1 cellular context compared by ENCODE assay signal in the genomic region with DNA sequence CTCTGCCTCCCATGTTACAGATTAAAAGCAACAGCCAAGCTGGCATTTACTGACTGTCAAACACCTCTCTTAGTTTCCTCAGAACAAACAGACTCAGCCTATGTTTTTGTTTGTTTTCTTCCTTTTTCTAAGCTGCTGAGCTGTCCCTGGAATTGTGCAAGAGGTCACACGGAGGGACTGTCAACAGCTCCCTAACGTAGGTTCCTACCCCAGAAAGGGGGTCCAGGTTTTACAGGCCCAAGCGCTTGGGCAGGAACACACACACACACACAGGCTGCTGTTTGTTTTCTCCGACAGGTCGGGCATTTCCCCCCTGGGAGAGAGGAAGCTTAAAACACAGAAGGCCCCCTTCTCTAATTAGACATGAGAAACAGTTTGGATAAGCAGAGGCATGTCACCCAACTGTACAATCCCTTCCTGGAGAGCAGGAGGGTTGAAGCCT.
TF ChIP-seq lines count a peak whose summit lies in the region.

No MANE protein-coding gene starts in this region.

TF ChIP-seq in HepG2, 621 proteins besides CTCF, POLR2A, EP300 and RAD21 (continued from another document and continues in another):
- TF ChIP-seq, protein P1, sequence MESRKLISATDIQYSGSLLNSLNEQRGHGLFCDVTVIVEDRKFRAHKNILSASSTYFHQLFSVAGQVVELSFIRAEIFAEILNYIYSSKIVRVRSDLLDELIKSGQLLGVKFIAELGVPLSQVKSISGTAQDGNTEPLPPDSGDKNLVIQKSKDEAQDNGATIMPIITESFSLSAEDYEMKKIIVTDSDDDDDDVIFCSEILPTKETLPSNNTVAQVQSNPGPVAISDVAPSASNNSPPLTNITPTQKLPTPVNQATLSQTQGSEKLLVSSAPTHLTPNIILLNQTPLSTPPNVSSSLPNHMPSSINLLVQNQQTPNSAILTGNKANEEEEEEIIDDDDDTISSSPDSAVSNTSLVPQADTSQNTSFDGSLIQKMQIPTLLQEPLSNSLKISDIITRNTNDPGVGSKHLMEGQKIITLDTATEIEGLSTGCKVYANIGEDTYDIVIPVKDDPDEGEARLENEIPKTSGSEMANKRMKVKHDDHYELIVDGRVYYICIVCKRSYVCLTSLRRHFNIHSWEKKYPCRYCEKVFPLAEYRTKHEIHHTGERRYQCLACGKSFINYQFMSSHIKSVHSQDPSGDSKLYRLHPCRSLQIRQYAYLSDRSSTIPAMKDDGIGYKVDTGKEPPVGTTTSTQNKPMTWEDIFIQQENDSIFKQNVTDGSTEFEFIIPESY (CRISPR knock-in tag; IDR thresholded peaks at IDR 0.05) = peak; percentile 71
- peak; percentile 95 for TF ChIP-seq IRF2 (CRISPR knock-in tag; IDR thresholded peaks at IDR 0.05)
- peak; percentile 53; the same call in 1 of the 2 replicates for TF ChIP-seq SNAPC4 (CRISPR knock-in tag; IDR thresholded peaks at IDR 0.05)
- TF ChIP-seq ZNF615 (CRISPR knock-in tag; IDR thresholded peaks at IDR 0.05; ENCODE audit: borderline replicate concordance) = 0 out of 2 replicates have a peak, but pooled peaks have one; percentile 44
- TF ChIP-seq KDM4B (CRISPR knock-in tag; IDR thresholded peaks at IDR 0.05) = peak; percentile 97
- TF ChIP-seq BRF2 (CRISPR knock-in tag; IDR thresholded peaks at IDR 0.05) = no peak
- 0 out of 2 replicates have a peak, but pooled peaks have one; percentile 49 for TF ChIP-seq ZNF563 (CRISPR knock-in tag; IDR thresholded peaks at IDR 0.05)
- TF ChIP-seq ZNF383 (CRISPR knock-in tag; IDR thresholded peaks at IDR 0.05; ENCODE audit: borderline replicate concordance) = no peak
- peak; percentile 96; the same call in 1 of the 2 replicates for TF ChIP-seq ERF (CRISPR knock-in tag; IDR thresholded peaks at IDR 0.05)
- no peak for TF ChIP-seq PCBP1 (IDR thresholded peaks at IDR 0.05; ENCODE audit: borderline replicate concordance, low read depth, low read length)
- TF ChIP-seq SYNCRIP (IDR thresholded peaks at IDR 0.05; ENCODE audit: insufficient read depth, low read depth, low read length) = no peak
- peak; percentile 96 for TF ChIP-seq HMG20A (CRISPR knock-in tag; IDR thresholded peaks at IDR 0.05; ENCODE audit: borderline replicate concordance)
- TF ChIP-seq ZNF720 (CRISPR knock-in tag; IDR thresholded peaks at IDR 0.05) = no peak
- no peak for TF ChIP-seq ZNF180 (CRISPR knock-in tag; IDR thresholded peaks at IDR 0.05; ENCODE audit: borderline replicate concordance, low read depth)
- TF ChIP-seq, protein P2, sequence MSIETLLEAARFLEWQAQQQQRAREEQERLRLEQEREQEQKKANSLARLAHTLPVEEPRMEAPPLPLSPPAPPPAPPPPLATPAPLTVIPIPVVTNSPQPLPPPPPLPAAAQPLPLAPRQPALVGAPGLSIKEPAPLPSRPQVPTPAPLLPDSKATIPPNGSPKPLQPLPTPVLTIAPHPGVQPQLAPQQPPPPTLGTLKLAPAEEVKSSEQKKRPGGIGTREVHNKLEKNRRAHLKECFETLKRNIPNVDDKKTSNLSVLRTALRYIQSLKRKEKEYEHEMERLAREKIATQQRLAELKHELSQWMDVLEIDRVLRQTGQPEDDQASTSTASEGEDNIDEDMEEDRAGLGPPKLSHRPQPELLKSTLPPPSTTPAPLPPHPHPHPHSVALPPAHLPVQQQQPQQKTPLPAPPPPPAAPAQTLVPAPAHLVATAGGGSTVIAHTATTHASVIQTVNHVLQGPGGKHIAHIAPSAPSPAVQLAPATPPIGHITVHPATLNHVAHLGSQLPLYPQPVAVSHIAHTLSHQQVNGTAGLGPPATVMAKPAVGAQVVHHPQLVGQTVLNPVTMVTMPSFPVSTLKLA (IDR thresholded peaks at IDR 0.05) = no peak
- TF ChIP-seq NBN (conservative IDR thresholded peaks at IDR 0.05) = no peak
- TF ChIP-seq ZSCAN21 (CRISPR knock-in tag; IDR thresholded peaks at IDR 0.05; ENCODE audit: borderline replicate concordance) = peak; percentile 84
- TF ChIP-seq RARA (CRISPR knock-in tag; IDR thresholded peaks at IDR 0.05) = peak; percentile 98
- TF ChIP-seq JUN (CRISPR knock-in tag; IDR thresholded peaks at IDR 0.05) = peak; percentile 82
- TF ChIP-seq ZNF12 (CRISPR knock-in tag; IDR thresholded peaks at IDR 0.05) = peak; percentile 17; the same call in 1 of the 2 replicates
- TF ChIP-seq ZFP91 (CRISPR knock-in tag; IDR thresholded peaks at IDR 0.05; ENCODE audit: borderline replicate concordance) = peak; percentile 58
- TF ChIP-seq PRMT3 (CRISPR knock-in tag; IDR thresholded peaks at IDR 0.05; ENCODE audit: borderline replicate concordance, low read depth) = peak; percentile 61; the same call in 1 of the 2 replicates
- TF ChIP-seq ZNF850 (CRISPR knock-in tag; conservative IDR thresholded peaks at IDR 0.05) = no peak
- peak; percentile 100 for TF ChIP-seq GATAD2A (CRISPR knock-in tag; IDR thresholded peaks at IDR 0.05)
- TF ChIP-seq JDP2 (CRISPR knock-in tag; IDR thresholded peaks at IDR 0.05; ENCODE audit: borderline replicate concordance) = peak; percentile 74; the same call in 1 of the 2 replicates
- TF ChIP-seq, protein P3, sequence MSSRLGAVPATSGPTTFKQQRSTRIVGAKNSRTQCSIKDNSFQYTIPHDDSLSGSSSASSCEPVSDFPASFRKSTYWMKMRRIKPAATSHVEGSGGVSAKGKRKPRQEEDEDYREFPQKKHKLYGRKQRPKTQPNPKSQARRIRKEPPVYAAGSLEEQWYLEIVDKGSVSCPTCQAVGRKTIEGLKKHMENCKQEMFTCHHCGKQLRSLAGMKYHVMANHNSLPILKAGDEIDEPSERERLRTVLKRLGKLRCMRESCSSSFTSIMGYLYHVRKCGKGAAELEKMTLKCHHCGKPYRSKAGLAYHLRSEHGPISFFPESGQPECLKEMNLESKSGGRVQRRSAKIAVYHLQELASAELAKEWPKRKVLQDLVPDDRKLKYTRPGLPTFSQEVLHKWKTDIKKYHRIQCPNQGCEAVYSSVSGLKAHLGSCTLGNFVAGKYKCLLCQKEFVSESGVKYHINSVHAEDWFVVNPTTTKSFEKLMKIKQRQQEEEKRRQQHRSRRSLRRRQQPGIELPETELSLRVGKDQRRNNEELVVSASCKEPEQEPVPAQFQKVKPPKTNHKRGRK (CRISPR knock-in tag; IDR thresholded peaks at IDR 0.05) = 0 out of 2 replicates have a peak, but pooled peaks have one; percentile 36
- peak; percentile 94 for TF ChIP-seq HOXA3 (CRISPR knock-in tag; IDR thresholded peaks at IDR 0.05)
- TF ChIP-seq, protein P4, sequence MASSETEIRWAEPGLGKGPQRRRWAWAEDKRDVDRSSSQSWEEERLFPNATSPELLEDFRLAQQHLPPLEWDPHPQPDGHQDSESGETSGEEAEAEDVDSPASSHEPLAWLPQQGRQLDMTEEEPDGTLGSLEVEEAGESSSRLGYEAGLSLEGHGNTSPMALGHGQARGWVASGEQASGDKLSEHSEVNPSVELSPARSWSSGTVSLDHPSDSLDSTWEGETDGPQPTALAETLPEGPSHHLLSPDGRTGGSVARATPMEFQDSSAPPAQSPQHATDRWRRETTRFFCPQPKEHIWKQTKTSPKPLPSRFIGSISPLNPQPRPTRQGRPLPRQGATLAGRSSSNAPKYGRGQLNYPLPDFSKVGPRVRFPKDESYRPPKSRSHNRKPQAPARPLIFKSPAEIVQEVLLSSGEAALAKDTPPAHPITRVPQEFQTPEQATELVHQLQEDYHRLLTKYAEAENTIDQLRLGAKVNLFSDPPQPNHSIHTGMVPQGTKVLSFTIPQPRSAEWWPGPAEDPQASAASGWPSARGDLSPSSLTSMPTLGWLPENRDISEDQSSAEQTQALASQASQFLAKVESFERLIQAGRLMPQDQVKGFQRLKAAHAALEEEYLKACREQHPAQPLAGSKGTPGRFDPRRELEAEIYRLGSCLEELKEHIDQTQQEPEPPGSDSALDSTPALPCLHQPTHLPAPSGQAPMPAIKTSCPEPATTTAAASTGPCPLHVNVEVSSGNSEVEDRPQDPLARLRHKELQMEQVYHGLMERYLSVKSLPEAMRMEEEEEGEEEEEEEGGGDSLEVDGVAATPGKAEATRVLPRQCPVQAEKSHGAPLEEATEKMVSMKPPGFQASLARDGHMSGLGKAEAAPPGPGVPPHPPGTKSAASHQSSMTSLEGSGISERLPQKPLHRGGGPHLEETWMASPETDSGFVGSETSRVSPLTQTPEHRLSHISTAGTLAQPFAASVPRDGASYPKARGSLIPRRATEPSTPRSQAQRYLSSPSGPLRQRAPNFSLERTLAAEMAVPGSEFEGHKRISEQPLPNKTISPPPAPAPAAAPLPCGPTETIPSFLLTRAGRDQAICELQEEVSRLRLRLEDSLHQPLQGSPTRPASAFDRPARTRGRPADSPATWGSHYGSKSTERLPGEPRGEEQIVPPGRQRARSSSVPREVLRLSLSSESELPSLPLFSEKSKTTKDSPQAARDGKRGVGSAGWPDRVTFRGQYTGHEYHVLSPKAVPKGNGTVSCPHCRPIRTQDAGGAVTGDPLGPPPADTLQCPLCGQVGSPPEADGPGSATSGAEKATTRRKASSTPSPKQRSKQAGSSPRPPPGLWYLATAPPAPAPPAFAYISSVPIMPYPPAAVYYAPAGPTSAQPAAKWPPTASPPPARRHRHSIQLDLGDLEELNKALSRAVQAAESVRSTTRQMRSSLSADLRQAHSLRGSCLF (CRISPR knock-in tag; IDR thresholded peaks at IDR 0.05; ENCODE audit: borderline replicate concordance) = 0 out of 2 replicates have a peak, but pooled peaks have one; percentile 64
- peak; percentile 22; the same call in 1 of the 2 replicates for TF ChIP-seq LCORL (IDR thresholded peaks at IDR 0.05)
- peak; percentile 99 for TF ChIP-seq LCORL (CRISPR knock-in tag; IDR thresholded peaks at IDR 0.05)
- TF ChIP-seq PRDM15 (CRISPR knock-in tag; IDR thresholded peaks at IDR 0.05) = peak; percentile 55; the same call in 1 of the 2 replicates
- no peak for TF ChIP-seq ZNF138 (CRISPR knock-in tag; IDR thresholded peaks at IDR 0.05; ENCODE audit: low read depth)
